ENCODE assay signal across 2 cellular contexts in the genomic region with DNA sequence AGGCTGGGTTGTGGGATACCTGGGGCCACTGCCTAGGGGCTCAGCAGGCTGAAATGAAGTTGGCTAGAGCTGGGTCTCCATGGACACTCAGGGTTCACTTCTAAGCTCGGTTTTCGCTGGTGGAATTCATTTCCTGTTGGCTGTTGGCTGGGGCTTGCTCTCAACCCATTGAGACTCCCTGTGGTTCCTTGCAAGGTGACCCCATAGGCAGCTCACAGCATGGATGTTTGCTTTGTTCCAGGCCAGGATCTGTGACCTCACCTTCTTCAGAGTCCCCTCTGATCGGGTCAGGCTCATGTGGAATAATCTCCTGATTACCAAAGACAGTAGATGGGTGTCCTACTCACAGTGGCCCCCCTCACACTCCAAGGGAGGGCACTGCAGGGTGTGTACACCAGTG.
TF ChIP-seq lines count a peak whose summit lies in the region.

No MANE protein-coding gene starts in this region.

TF ChIP-seq in GM23338, 12 proteins besides CTCF, POLR2A, EP300 and RAD21 (continues in another document):
- TF ChIP-seq, protein P1, sequence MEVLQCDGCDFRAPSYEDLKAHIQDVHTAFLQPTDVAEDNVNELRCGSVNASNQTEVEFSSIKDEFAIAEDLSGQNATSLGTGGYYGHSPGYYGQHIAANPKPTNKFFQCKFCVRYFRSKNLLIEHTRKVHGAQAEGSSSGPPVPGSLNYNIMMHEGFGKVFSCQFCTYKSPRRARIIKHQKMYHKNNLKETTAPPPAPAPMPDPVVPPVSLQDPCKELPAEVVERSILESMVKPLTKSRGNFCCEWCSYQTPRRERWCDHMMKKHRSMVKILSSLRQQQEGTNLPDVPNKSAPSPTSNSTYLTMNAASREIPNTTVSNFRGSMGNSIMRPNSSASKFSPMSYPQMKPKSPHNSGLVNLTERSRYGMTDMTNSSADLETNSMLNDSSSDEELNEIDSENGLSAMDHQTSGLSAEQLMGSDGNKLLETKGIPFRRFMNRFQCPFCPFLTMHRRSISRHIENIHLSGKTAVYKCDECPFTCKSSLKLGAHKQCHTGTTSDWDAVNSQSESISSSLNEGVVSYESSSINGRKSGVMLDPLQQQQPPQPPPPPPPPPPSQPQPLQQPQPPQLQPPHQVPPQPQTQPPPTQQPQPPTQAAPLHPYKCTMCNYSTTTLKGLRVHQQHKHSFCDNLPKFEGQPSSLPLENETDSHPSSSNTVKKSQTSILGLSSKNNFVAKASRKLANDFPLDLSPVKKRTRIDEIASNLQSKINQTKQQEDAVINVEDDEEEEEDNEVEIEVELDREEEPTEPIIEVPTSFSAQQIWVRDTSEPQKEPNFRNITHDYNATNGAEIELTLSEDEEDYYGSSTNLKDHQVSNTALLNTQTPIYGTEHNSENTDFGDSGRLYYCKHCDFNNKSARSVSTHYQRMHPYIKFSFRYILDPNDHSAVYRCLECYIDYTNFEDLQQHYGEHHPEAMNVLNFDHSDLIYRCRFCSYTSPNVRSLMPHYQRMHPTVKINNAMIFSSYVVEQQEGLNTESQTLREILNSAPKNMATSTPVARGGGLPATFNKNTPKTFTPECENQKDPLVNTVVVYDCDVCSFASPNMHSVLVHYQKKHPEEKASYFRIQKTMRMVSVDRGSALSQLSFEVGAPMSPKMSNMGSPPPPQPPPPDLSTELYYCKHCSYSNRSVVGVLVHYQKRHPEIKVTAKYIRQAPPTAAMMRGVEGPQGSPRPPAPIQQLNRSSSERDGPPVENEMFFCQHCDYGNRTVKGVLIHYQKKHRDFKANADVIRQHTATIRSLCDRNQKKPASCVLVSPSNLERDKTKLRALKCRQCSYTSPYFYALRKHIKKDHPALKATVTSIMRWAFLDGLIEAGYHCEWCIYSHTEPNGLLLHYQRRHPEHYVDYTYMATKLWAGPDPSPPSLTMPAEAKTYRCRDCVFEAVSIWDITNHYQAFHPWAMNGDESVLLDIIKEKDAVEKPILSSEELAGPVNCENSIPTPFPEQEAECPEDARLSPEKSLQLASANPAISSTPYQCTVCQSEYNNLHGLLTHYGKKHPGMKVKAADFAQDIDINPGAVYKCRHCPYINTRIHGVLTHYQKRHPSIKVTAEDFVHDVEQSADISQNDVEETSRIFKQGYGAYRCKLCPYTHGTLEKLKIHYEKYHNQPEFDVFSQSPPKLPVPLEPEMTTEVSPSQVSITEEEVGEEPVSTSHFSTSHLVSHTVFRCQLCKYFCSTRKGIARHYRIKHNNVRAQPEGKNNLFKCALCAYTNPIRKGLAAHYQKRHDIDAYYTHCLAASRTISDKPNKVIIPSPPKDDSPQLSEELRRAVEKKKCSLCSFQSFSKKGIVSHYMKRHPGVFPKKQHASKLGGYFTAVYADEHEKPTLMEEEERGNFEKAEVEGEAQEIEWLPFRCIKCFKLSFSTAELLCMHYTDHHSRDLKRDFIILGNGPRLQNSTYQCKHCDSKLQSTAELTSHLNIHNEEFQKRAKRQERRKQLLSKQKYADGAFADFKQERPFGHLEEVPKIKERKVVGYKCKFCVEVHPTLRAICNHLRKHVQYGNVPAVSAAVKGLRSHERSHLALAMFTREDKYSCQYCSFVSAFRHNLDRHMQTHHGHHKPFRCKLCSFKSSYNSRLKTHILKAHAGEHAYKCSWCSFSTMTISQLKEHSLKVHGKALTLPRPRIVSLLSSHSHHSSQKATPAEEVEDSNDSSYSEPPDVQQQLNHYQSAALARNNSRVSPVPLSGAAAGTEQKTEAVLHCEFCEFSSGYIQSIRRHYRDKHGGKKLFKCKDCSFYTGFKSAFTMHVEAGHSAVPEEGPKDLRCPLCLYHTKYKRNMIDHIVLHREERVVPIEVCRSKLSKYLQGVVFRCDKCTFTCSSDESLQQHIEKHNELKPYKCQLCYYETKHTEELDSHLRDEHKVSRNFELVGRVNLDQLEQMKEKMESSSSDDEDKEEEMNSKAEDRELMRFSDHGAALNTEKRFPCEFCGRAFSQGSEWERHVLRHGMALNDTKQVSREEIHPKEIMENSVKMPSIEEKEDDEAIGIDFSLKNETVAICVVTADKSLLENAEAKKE (CRISPR knock-in tag; IDR thresholded peaks at IDR 0.05): no peak
- TF ChIP-seq CREB1 (CRISPR knock-in tag; IDR thresholded peaks at IDR 0.05; ENCODE audit: low read depth) (no peak), STAT1 (IDR thresholded peaks at IDR 0.05; ENCODE audit: unreplicated experiment) (no peak), EZH2phosphoT487 (IDR thresholded peaks at IDR 0.05; ENCODE audit: unreplicated experiment) (no peak), ZNF114 (CRISPR knock-in tag; IDR thresholded peaks at IDR 0.05) (no peak), ZNF331 (CRISPR knock-in tag; IDR thresholded peaks at IDR 0.05; ENCODE audit: low read depth) (no peak), JUNB (IDR thresholded peaks at IDR 0.05; ENCODE audit: unreplicated experiment) (no peak), POLR2AphosphoS5 (IDR thresholded peaks at IDR 0.05; ENCODE audit: low read depth) (no peak)
- TF ChIP-seq, protein P2, sequence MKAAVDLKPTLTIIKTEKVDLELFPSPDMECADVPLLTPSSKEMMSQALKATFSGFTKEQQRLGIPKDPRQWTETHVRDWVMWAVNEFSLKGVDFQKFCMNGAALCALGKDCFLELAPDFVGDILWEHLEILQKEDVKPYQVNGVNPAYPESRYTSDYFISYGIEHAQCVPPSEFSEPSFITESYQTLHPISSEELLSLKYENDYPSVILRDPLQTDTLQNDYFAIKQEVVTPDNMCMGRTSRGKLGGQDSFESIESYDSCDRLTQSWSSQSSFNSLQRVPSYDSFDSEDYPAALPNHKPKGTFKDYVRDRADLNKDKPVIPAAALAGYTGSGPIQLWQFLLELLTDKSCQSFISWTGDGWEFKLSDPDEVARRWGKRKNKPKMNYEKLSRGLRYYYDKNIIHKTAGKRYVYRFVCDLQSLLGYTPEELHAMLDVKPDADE (IDR thresholded peaks at IDR 0.05): no peak
- TF ChIP-seq, protein P3, sequence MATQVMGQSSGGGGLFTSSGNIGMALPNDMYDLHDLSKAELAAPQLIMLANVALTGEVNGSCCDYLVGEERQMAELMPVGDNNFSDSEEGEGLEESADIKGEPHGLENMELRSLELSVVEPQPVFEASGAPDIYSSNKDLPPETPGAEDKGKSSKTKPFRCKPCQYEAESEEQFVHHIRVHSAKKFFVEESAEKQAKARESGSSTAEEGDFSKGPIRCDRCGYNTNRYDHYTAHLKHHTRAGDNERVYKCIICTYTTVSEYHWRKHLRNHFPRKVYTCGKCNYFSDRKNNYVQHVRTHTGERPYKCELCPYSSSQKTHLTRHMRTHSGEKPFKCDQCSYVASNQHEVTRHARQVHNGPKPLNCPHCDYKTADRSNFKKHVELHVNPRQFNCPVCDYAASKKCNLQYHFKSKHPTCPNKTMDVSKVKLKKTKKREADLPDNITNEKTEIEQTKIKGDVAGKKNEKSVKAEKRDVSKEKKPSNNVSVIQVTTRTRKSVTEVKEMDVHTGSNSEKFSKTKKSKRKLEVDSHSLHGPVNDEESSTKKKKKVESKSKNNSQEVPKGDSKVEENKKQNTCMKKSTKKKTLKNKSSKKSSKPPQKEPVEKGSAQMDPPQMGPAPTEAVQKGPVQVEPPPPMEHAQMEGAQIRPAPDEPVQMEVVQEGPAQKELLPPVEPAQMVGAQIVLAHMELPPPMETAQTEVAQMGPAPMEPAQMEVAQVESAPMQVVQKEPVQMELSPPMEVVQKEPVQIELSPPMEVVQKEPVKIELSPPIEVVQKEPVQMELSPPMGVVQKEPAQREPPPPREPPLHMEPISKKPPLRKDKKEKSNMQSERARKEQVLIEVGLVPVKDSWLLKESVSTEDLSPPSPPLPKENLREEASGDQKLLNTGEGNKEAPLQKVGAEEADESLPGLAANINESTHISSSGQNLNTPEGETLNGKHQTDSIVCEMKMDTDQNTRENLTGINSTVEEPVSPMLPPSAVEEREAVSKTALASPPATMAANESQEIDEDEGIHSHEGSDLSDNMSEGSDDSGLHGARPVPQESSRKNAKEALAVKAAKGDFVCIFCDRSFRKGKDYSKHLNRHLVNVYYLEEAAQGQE (IDR thresholded peaks at IDR 0.05; ENCODE audit: unreplicated experiment): no peak

TF ChIP-seq in K562, 482 proteins besides CTCF, POLR2A, EP300 and RAD21 (continued from another document):
- TF ChIP-seq SMARCB1 (IDR thresholded peaks at IDR 0.05; ENCODE audit: insufficient read length, low read depth): no peak
